Comparison of ENCODE assay signal across 1 cellular context in the genomic region with DNA sequence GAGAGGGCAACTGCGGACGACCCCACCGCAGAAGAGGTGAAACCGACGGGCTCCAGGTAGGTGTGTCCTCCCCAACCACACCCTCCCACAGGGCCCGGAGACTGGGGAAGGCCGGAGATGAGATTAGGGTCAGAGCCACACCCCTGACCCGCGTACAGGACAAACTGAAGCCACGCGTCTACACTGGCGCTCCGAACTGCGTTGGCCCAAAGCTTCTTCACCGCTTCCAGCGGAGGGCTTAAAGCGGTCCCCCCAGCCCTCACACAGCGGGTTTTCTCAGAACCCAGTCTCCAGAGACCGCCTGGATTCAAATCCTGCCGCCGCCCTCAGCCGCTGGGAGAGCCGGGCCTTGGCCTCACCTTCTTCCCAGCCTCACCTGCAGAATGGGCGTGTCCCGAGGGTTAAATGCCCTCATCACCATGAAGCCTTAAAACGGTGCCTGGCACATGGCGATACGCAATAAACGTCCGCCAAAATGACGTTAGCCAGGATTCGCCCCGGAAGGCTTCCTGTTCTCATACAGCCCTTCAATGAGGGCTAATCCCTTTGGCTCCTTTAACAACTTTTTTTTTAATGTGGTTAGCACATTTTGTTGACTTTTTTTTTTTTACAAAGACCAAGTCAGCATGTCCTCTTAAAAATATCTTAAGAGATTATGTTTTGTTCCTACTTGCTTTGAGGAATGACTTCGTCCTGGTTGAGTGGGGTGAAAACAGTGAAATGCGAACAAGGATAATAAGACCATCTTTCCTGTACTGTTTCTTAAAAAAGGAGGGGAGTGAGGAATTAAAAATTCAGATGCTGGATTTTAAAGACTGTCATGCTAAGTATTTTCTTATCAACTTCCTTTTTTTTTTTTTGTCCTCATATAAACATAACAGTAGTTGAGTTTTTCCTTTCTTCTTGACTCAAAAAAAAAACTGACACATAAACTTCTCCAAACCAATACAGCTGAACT.
A peak's percentile ranks its signal among the peaks of the same experiment; 100 is the strongest.
TF ChIP-seq lines count a peak whose summit lies in the region.

No MANE protein-coding gene starts in this region.

TF ChIP-seq in K562, 482 proteins besides CTCF, POLR2A, EP300 and RAD21 (continued from another document and continues in another):
- TF ChIP-seq, protein P1, sequence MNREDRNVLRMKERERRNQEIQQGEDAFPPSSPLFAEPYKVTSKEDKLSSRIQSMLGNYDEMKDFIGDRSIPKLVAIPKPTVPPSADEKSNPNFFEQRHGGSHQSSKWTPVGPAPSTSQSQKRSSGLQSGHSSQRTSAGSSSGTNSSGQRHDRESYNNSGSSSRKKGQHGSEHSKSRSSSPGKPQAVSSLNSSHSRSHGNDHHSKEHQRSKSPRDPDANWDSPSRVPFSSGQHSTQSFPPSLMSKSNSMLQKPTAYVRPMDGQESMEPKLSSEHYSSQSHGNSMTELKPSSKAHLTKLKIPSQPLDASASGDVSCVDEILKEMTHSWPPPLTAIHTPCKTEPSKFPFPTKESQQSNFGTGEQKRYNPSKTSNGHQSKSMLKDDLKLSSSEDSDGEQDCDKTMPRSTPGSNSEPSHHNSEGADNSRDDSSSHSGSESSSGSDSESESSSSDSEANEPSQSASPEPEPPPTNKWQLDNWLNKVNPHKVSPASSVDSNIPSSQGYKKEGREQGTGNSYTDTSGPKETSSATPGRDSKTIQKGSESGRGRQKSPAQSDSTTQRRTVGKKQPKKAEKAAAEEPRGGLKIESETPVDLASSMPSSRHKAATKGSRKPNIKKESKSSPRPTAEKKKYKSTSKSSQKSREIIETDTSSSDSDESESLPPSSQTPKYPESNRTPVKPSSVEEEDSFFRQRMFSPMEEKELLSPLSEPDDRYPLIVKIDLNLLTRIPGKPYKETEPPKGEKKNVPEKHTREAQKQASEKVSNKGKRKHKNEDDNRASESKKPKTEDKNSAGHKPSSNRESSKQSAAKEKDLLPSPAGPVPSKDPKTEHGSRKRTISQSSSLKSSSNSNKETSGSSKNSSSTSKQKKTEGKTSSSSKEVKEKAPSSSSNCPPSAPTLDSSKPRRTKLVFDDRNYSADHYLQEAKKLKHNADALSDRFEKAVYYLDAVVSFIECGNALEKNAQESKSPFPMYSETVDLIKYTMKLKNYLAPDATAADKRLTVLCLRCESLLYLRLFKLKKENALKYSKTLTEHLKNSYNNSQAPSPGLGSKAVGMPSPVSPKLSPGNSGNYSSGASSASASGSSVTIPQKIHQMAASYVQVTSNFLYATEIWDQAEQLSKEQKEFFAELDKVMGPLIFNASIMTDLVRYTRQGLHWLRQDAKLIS (CRISPR knock-in tag; IDR thresholded peaks at IDR 0.05): peak; percentile 70; the same call in 1 of the 2 replicates
- no peak for TF ChIP-seq ZNF197 (CRISPR knock-in tag; IDR thresholded peaks at IDR 0.05; ENCODE audit: low read depth)
- no peak; the same call in 1 of the 2 replicates for TF ChIP-seq ELF2 (CRISPR knock-in tag; IDR thresholded peaks at IDR 0.05)
- TF ChIP-seq CC2D1A (IDR thresholded peaks at IDR 0.05): peak; percentile 15; the same call in 1 of the 2 replicates
- no peak for TF ChIP-seq ILF3 (IDR thresholded peaks at IDR 0.05; ENCODE audit: borderline replicate concordance)
- TF ChIP-seq ERF (CRISPR knock-in tag; IDR thresholded peaks at IDR 0.05): peak; percentile 48; the same call in 1 of the 2 replicates
- TF ChIP-seq MTA2 (IDR thresholded peaks at IDR 0.05; ENCODE audit: low read depth): no peak
- no peak for TF ChIP-seq MECOM (CRISPR knock-in tag; IDR thresholded peaks at IDR 0.05)
- TF ChIP-seq ZNF57 (CRISPR knock-in tag; IDR thresholded peaks at IDR 0.05): no peak
- TF ChIP-seq, protein P2, sequence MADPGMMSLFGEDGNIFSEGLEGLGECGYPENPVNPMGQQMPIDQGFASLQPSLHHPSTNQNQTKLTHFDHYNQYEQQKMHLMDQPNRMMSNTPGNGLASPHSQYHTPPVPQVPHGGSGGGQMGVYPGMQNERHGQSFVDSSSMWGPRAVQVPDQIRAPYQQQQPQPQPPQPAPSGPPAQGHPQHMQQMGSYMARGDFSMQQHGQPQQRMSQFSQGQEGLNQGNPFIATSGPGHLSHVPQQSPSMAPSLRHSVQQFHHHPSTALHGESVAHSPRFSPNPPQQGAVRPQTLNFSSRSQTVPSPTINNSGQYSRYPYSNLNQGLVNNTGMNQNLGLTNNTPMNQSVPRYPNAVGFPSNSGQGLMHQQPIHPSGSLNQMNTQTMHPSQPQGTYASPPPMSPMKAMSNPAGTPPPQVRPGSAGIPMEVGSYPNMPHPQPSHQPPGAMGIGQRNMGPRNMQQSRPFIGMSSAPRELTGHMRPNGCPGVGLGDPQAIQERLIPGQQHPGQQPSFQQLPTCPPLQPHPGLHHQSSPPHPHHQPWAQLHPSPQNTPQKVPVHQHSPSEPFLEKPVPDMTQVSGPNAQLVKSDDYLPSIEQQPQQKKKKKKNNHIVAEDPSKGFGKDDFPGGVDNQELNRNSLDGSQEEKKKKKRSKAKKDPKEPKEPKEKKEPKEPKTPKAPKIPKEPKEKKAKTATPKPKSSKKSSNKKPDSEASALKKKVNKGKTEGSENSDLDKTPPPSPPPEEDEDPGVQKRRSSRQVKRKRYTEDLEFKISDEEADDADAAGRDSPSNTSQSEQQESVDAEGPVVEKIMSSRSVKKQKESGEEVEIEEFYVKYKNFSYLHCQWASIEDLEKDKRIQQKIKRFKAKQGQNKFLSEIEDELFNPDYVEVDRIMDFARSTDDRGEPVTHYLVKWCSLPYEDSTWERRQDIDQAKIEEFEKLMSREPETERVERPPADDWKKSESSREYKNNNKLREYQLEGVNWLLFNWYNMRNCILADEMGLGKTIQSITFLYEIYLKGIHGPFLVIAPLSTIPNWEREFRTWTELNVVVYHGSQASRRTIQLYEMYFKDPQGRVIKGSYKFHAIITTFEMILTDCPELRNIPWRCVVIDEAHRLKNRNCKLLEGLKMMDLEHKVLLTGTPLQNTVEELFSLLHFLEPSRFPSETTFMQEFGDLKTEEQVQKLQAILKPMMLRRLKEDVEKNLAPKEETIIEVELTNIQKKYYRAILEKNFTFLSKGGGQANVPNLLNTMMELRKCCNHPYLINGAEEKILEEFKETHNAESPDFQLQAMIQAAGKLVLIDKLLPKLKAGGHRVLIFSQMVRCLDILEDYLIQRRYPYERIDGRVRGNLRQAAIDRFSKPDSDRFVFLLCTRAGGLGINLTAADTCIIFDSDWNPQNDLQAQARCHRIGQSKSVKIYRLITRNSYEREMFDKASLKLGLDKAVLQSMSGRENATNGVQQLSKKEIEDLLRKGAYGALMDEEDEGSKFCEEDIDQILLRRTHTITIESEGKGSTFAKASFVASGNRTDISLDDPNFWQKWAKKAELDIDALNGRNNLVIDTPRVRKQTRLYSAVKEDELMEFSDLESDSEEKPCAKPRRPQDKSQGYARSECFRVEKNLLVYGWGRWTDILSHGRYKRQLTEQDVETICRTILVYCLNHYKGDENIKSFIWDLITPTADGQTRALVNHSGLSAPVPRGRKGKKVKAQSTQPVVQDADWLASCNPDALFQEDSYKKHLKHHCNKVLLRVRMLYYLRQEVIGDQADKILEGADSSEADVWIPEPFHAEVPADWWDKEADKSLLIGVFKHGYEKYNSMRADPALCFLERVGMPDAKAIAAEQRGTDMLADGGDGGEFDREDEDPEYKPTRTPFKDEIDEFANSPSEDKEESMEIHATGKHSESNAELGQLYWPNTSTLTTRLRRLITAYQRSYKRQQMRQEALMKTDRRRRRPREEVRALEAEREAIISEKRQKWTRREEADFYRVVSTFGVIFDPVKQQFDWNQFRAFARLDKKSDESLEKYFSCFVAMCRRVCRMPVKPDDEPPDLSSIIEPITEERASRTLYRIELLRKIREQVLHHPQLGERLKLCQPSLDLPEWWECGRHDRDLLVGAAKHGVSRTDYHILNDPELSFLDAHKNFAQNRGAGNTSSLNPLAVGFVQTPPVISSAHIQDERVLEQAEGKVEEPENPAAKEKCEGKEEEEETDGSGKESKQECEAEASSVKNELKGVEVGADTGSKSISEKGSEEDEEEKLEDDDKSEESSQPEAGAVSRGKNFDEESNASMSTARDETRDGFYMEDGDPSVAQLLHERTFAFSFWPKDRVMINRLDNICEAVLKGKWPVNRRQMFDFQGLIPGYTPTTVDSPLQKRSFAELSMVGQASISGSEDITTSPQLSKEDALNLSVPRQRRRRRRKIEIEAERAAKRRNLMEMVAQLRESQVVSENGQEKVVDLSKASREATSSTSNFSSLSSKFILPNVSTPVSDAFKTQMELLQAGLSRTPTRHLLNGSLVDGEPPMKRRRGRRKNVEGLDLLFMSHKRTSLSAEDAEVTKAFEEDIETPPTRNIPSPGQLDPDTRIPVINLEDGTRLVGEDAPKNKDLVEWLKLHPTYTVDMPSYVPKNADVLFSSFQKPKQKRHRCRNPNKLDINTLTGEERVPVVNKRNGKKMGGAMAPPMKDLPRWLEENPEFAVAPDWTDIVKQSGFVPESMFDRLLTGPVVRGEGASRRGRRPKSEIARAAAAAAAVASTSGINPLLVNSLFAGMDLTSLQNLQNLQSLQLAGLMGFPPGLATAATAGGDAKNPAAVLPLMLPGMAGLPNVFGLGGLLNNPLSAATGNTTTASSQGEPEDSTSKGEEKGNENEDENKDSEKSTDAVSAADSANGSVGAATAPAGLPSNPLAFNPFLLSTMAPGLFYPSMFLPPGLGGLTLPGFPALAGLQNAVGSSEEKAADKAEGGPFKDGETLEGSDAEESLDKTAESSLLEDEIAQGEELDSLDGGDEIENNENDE (IDR thresholded peaks at IDR 0.05; ENCODE audit: low read depth, low read length): no peak
- no peak for TF ChIP-seq ZBTB17 (CRISPR knock-in tag; IDR thresholded peaks at IDR 0.05)
- no peak for TF ChIP-seq SRF (CRISPR knock-in tag; IDR thresholded peaks at IDR 0.05)
- no peak for TF ChIP-seq XRCC4 (IDR thresholded peaks at IDR 0.05; ENCODE audit: extremely low read depth, insufficient read depth, insufficient read length)
- TF ChIP-seq KAT7 (CRISPR knock-in tag; IDR thresholded peaks at IDR 0.05; ENCODE audit: borderline replicate concordance): no peak
- TF ChIP-seq, protein P3, sequence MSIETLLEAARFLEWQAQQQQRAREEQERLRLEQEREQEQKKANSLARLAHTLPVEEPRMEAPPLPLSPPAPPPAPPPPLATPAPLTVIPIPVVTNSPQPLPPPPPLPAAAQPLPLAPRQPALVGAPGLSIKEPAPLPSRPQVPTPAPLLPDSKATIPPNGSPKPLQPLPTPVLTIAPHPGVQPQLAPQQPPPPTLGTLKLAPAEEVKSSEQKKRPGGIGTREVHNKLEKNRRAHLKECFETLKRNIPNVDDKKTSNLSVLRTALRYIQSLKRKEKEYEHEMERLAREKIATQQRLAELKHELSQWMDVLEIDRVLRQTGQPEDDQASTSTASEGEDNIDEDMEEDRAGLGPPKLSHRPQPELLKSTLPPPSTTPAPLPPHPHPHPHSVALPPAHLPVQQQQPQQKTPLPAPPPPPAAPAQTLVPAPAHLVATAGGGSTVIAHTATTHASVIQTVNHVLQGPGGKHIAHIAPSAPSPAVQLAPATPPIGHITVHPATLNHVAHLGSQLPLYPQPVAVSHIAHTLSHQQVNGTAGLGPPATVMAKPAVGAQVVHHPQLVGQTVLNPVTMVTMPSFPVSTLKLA (conservative IDR thresholded peaks at IDR 0.05): peak; percentile 83 to 88
- TF ChIP-seq, protein P4, sequence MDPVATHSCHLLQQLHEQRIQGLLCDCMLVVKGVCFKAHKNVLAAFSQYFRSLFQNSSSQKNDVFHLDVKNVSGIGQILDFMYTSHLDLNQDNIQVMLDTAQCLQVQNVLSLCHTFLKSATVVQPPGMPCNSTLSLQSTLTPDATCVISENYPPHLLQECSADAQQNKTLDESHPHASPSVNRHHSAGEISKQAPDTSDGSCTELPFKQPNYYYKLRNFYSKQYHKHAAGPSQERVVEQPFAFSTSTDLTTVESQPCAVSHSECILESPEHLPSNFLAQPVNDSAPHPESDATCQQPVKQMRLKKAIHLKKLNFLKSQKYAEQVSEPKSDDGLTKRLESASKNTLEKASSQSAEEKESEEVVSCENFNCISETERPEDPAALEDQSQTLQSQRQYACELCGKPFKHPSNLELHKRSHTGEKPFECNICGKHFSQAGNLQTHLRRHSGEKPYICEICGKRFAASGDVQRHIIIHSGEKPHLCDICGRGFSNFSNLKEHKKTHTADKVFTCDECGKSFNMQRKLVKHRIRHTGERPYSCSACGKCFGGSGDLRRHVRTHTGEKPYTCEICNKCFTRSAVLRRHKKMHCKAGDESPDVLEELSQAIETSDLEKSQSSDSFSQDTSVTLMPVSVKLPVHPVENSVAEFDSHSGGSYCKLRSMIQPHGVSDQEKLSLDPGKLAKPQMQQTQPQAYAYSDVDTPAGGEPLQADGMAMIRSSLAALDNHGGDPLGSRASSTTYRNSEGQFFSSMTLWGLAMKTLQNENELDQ (CRISPR knock-in tag; IDR thresholded peaks at IDR 0.05; ENCODE audit: borderline replicate concordance): no peak
- TF ChIP-seq, protein P5, sequence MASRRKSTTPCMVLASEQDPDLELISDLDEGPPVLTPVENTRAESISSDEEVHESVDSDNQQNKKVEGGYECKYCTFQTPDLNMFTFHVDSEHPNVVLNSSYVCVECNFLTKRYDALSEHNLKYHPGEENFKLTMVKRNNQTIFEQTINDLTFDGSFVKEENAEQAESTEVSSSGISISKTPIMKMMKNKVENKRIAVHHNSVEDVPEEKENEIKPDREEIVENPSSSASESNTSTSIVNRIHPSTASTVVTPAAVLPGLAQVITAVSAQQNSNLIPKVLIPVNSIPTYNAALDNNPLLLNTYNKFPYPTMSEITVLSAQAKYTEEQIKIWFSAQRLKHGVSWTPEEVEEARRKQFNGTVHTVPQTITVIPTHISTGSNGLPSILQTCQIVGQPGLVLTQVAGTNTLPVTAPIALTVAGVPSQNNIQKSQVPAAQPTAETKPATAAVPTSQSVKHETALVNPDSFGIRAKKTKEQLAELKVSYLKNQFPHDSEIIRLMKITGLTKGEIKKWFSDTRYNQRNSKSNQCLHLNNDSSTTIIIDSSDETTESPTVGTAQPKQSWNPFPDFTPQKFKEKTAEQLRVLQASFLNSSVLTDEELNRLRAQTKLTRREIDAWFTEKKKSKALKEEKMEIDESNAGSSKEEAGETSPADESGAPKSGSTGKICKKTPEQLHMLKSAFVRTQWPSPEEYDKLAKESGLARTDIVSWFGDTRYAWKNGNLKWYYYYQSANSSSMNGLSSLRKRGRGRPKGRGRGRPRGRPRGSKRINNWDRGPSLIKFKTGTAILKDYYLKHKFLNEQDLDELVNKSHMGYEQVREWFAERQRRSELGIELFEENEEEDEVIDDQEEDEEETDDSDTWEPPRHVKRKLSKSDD (conservative IDR thresholded peaks at IDR 0.05; ENCODE audit: low read length): no peak
- TF ChIP-seq LARP7 (IDR thresholded peaks at IDR 0.05): no peak
- 0 out of 2 replicates have a peak, but pooled peaks have one; percentile 19 for TF ChIP-seq CBX5 (IDR thresholded peaks at IDR 0.05; ENCODE audit: borderline replicate concordance, low read depth)
- TF ChIP-seq, protein P6, sequence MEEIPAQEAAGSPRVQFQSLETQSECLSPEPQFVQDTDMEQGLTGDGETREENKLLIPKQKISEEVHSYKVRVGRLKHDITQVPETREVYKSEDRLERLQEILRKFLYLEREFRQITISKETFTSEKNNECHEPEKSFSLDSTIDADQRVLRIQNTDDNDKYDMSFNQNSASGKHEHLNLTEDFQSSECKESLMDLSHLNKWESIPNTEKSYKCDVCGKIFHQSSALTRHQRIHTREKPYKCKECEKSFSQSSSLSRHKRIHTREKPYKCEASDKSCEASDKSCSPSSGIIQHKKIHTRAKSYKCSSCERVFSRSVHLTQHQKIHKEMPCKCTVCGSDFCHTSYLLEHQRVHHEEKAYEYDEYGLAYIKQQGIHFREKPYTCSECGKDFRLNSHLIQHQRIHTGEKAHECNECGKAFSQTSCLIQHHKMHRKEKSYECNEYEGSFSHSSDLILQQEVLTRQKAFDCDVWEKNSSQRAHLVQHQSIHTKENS (CRISPR knock-in tag; IDR thresholded peaks at IDR 0.05): no peak
- TF ChIP-seq RUNX1 (IDR thresholded peaks at IDR 0.05; ENCODE audit: low read depth): 0 out of 2 replicates have a peak, but pooled peaks have one; percentile 13
- TF ChIP-seq SREBF1 (IDR thresholded peaks at IDR 0.05; ENCODE audit: borderline replicate concordance, low read depth, low read length): no peak
- TF ChIP-seq POLR3A (IDR thresholded peaks at IDR 0.05; ENCODE audit: borderline replicate concordance, extremely low read depth, insufficient read depth, insufficient read length): no peak
- no peak for TF ChIP-seq SRSF9 (IDR thresholded peaks at IDR 0.05; ENCODE audit: borderline replicate concordance, low read depth, low read length)
- TF ChIP-seq ZEB2 (IDR thresholded peaks at IDR 0.05): peak; percentile 94
- no peak for TF ChIP-seq PCBP2 (IDR thresholded peaks at IDR 0.05; ENCODE audit: low read depth, low read length, poor library complexity, severe bottlenecking)
- peak; percentile 92 for TF ChIP-seq L3MBTL2 (IDR thresholded peaks at IDR 0.05)
